In genomic region chr20:24487240-24487639, GRCh38 we compare ENCODE assay signal across 9 cellular contexts. TPM values are rescaled to one million over a fixed set of nuclear protein-coding genes. Genes with fewer than 3 reads are reported as not detected.
"Had no signal": no experiment of that assay in that cellular context is flagged by ENCODE, and none has a peak within 500 bp of the region (broad histone marks: within the 10 kb centered on the region; RNA-seq: fewer than 3 reads in every experiment).

No MANE protein-coding gene starts in this region.

- H3K36me3 ChIP-seq: HAP-1 had no signal

- DNase-seq: GM23248, GOT3, HFFc6, KBM-7 had no signal

- H3K4me1 ChIP-seq: HAP-1 had no signal

- ATAC-seq: HCT116, HepG2 had no signal

- H2AFZ ChIP-seq: GM23248 had no signal

- H3K4me3 ChIP-seq: GM23248, HAP-1 had no signal

- H3K9me3 ChIP-seq: HAP-1 had no signal

- H3K27ac ChIP-seq: GM23248, HL-60 had no signal

- FAIRE-seq: HepG2 had no signal

- H3K9ac ChIP-seq: GM23248 had no signal

RNA-seq across cellular contexts. Expression of gene SYNDIG1, which starts 17.8 kb away (rescaled TPM):
- total RNA-seq: HepG2 had no signal
- polyA plus RNA-seq: HepG2, IgD-negative memory B cell had no signal
